ENCODE assay signal across 26 cellular contexts in genomic region chr1:169383449-169383848, GRCh38. TPM values are rescaled to one million over a fixed set of nuclear protein-coding genes. Genes with fewer than 3 reads are reported as not detected.
"Had no signal": no experiment of that assay in that cellular context is flagged by ENCODE, and none has a peak within 500 bp of the region (broad histone marks: within the 10 kb centered on the region; RNA-seq: fewer than 3 reads in every experiment).

No MANE protein-coding gene starts in this region.

- H3K4me1 ChIP-seq: colonic mucosa, esophagus squamous epithelium, gastroesophageal sphincter, heart left ventricle, left lung, lower lobe of right lung had no signal

- H3K9me3 ChIP-seq: colonic mucosa, esophagus squamous epithelium, gastroesophageal sphincter, heart left ventricle, left lung, lower lobe of right lung had no signal

- H3K27me3 ChIP-seq: colonic mucosa, dorsolateral prefrontal cortex, esophagus squamous epithelium, gastroesophageal sphincter, heart left ventricle, hepatocyte, left lung had no signal

- H3K36me3 ChIP-seq: colonic mucosa had no signal

- DNase-seq: colonic mucosa; dermis blood vessel endothelial cell; dorsolateral prefrontal cortex; effector CD4-positive, alpha-beta T cell; effector memory CD4-positive, alpha-beta T cell; erythroblast; esophagus squamous epithelium; foreskin fibroblast; heart left ventricle; hypothalamus; immature natural killer cell; islet precursor cell; kidney; kidney glomerular epithelial cell; left lung; left ventricle myocardium superior; lower lobe of right lung; mesenchymal stem cell; naive thymus-derived CD4-positive, alpha-beta T cell had no signal

- FAIRE-seq: endothelial cell of umbilical vein, frontal cortex, kidney had no signal

- H3K4me3 ChIP-seq: colonic mucosa, dorsolateral prefrontal cortex, esophagus squamous epithelium, gastroesophageal sphincter, heart left ventricle, hepatocyte, left lung, lower lobe of right lung had no signal

- H3K27ac ChIP-seq: colonic mucosa, dorsolateral prefrontal cortex, esophagus squamous epithelium, gastroesophageal sphincter, heart left ventricle, hepatocyte, left lung, lower lobe of right lung had no signal

- ATAC-seq: esophagus mucosa; gastroesophageal sphincter; heart left ventricle; left lung; left ventricle myocardium superior; lower lobe of right lung; naive thymus-derived CD4-positive, alpha-beta T cell had no signal

RNA-seq across cellular contexts. Expression of gene CCDC181, which starts 43.8 kb away (rescaled TPM):
- total RNA-seq: colonic mucosa; dermis blood vessel endothelial cell; esophagus mucosa; lower leg skin; lung microvascular endothelial cell; naive thymus-derived CD4-positive, alpha-beta T cell had no signal
- polyA plus RNA-seq: immature natural killer cell; naive thymus-derived CD4-positive, alpha-beta T cell had no signal
